In the genomic region with DNA sequence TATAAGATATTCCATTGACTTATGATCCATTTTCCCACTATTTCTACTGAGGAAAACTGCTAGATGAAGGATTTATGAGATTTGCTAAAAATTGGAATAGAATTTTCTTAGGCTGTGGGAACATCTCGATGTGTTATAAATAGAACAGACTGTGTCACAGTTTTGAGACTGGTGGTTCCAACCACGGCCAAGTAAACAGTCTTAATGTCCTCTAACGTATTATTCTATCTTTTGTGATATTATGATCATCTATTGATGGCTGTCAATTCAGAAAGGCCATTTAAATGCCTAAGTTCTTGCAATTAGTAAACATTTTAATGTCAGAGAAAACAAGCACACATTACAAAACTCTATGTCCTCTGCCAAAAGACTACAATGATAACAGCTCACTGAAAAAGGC, we compare ENCODE assay signal across 17 cellular contexts.
"Had no signal": no experiment of that assay in that cellular context is flagged by ENCODE, and none has a peak within 500 bp of the region (broad histone marks: within the 10 kb centered on the region; RNA-seq: fewer than 3 reads in every experiment).

No MANE protein-coding gene starts in this region.

- H3K9me3 Mint-ChIP-seq: activated B cell treated with CpG ODN at 0.5 μM for 24 hours; activated CD4-positive, alpha-beta T cell treated with anti-CD3 and anti-CD28 coated beads, Interleukin-2, amount 10 ng/mL, durations not matched to agents 24 days and 14 days; activated naive CD4-positive, alpha-beta T cell treated with anti-CD3 and anti-CD28 coated beads, Interleukin-2, amount 50 U/mL, for 72 hours; immature natural killer cell; neural crest cell; T-helper 1 cell treated with Interleukin-12 subunit alpha and Interleukin-12 subunit beta and Interleukin-4 antibody, amounts not matched to agents 30 μg/mL and 1 μg/mL, for 36 hours had no signal

- H3K27ac Mint-ChIP-seq: activated B cell treated with CpG ODN at 0.5 μM for 24 hours; activated CD4-positive, alpha-beta T cell treated with anti-CD3 and anti-CD28 coated beads, Interleukin-2, amount 10 ng/mL, durations not matched to agents 24 days and 14 days; activated naive CD4-positive, alpha-beta T cell treated with anti-CD3 and anti-CD28 coated beads, Interleukin-2, amount 50 U/mL, for 72 hours; immature natural killer cell; T-helper 1 cell treated with Interleukin-12 subunit alpha and Interleukin-12 subunit beta and Interleukin-4 antibody, amounts not matched to agents 30 μg/mL and 1 μg/mL, for 36 hours had no signal

- H3K4me3 Mint-ChIP-seq: activated B cell treated with CpG ODN at 0.5 μM for 24 hours; activated CD4-positive, alpha-beta T cell treated with anti-CD3 and anti-CD28 coated beads, Interleukin-2, amount 10 ng/mL, durations not matched to agents 24 days and 14 days; immature natural killer cell; neural crest cell; T-helper 1 cell treated with Interleukin-12 subunit alpha and Interleukin-12 subunit beta and Interleukin-4 antibody, amounts not matched to agents 30 μg/mL and 1 μg/mL, for 36 hours had no signal

- H3K27ac ChIP-seq: breast epithelium, colonic mucosa, epithelial cell of prostate, skin epidermis, stomach had no signal

- H3K4me1 Mint-ChIP-seq: activated B cell treated with CpG ODN at 0.5 μM for 24 hours; activated CD4-positive, alpha-beta T cell treated with anti-CD3 and anti-CD28 coated beads, Interleukin-2, amount 10 ng/mL, durations not matched to agents 24 days and 14 days; immature natural killer cell; neural crest cell had no signal

- H3K27me3 ChIP-seq: breast epithelium, colonic mucosa, stomach, tibial nerve had no signal

- H3K36me3 ChIP-seq: breast epithelium, colonic mucosa had no signal

- DNase-seq: activated B cell treated with CpG ODN at 0.5 μM for 24 hours; activated CD4-positive, alpha-beta T cell treated with anti-CD3 and anti-CD28 coated beads, Interleukin-2, amount 10 ng/mL, durations not matched to agents 24 days and 14 days; activated effector memory CD4-positive, alpha-beta T cell treated with Interleukin-2 at 50 U/mL for 16 hours; amygdala; colonic mucosa; effector CD8-positive, alpha-beta T cell; immature natural killer cell; mesendoderm; SHP77; stomach had no signal

- H3K4me1 ChIP-seq: breast epithelium, colonic mucosa had no signal

- H3K9me3 ChIP-seq: breast epithelium, colonic mucosa, stomach, tibial nerve had no signal

- H3K4me3 ChIP-seq: breast epithelium, colonic mucosa, skin epidermis, stomach, tibial nerve had no signal

- ATAC-seq: activated naive CD4-positive, alpha-beta T cell treated with anti-CD3 and anti-CD28 coated beads, Interleukin-2, amount 50 U/mL, for 72 hours had no signal

- H3K27me3 Mint-ChIP-seq: activated B cell treated with CpG ODN at 0.5 μM for 24 hours; activated CD4-positive, alpha-beta T cell treated with anti-CD3 and anti-CD28 coated beads, Interleukin-2, amount 10 ng/mL, durations not matched to agents 24 days and 14 days had no signal
